In genomic region chr5:171428849-171429542, GRCh38 we compare ENCODE assay signal across 14 cellular contexts. TPM values are rescaled to one million over a fixed set of nuclear protein-coding genes. Genes with fewer than 3 reads are reported as not detected.
"Had no signal": no experiment of that assay in that cellular context is flagged by ENCODE, and none has a peak within 500 bp of the region (broad histone marks: within the 10 kb centered on the region; RNA-seq: fewer than 3 reads in every experiment).

No MANE protein-coding gene starts in this region.

- H3K4me3 ChIP-seq: gastroesophageal sphincter, mucosa of descending colon, pancreas, SJCRH30, skin epidermis, transverse colon had no signal

- H3K27ac ChIP-seq: gastroesophageal sphincter, pancreas, SJCRH30, skin epidermis, transverse colon had no signal

- H3K36me3 ChIP-seq: gastroesophageal sphincter, pancreas, SJCRH30, transverse colon had no signal

- DNase-seq: activated naive CD4-positive, alpha-beta T cell; activated T-cell treated with anti-CD3 and anti-CD28 coated beads, Interleukin-2, amount 50 U/mL, for 48 hours; effector CD8-positive, alpha-beta T cell; hypothalamus; left cardiac atrium; retina; SJCRH30; transverse colon had no signal

- H3K4me1 ChIP-seq: gastroesophageal sphincter, SJCRH30, transverse colon had no signal

- H3K9me3 ChIP-seq: gastroesophageal sphincter, mucosa of descending colon, pancreas, SJCRH30, transverse colon had no signal

- ATAC-seq: gastroesophageal sphincter; mucosa of descending colon; naive thymus-derived CD8-positive, alpha-beta T cell had no signal

- H3K27me3 ChIP-seq: gastroesophageal sphincter, pancreas, SJCRH30, transverse colon had no signal

RNA-seq across cellular contexts. Expression of gene FGF18, which starts 9.5 kb away (rescaled TPM):
- total RNA-seq: lung microvascular endothelial cell, SJCRH30 had no signal
- polyA plus RNA-seq: naive thymus-derived CD8-positive, alpha-beta T cell had no signal
